In genomic region chr5:157821405-157821804, GRCh38 we compare ENCODE assay signal across 1 cellular context.
TF ChIP-seq lines count a peak whose summit lies in the region.

No MANE protein-coding gene starts in this region.

TF ChIP-seq in K562, 482 proteins besides CTCF, POLR2A, EP300 and RAD21:
- TF ChIP-seq ZNF512 (tag; IDR thresholded peaks at IDR 0.05): no peak
- no peak for TF ChIP-seq ZC3H4 (CRISPR knock-in tag; IDR thresholded peaks at IDR 0.05; ENCODE audit: borderline replicate concordance)
- no peak for TF ChIP-seq ZKSCAN1 (IDR thresholded peaks at IDR 0.05; ENCODE audit: low read depth, low read length)
- no peak for TF ChIP-seq CREB3 (tag; conservative IDR thresholded peaks at IDR 0.05; ENCODE audit: low read depth)
- no peak for TF ChIP-seq RERE (CRISPR knock-in tag; IDR thresholded peaks at IDR 0.05; ENCODE audit: borderline replicate concordance)
- no peak for TF ChIP-seq FOXK2 (conservative IDR thresholded peaks at IDR 0.05 in 1 of 2, IDR thresholded peaks at IDR 0.05 in 1 of 2; ENCODE audit: low read depth in 2 of 2)
- no peak for TF ChIP-seq MBD1 (CRISPR knock-in tag; IDR thresholded peaks at IDR 0.05)
- TF ChIP-seq AFF1 (IDR thresholded peaks at IDR 0.05; ENCODE audit: low read depth in 1 of 2, partially characterized antibody in 2 of 2): no peak
- TF ChIP-seq KDM2B (CRISPR knock-in tag; IDR thresholded peaks at IDR 0.05): no peak
- no peak for TF ChIP-seq TRIM24 (IDR thresholded peaks at IDR 0.05)
- no peak for TF ChIP-seq GATAD2B (IDR thresholded peaks at IDR 0.05; ENCODE audit: borderline replicate concordance)
- no peak for TF ChIP-seq FUS (optimal IDR thresholded peaks at IDR 0.05; ENCODE audit: low read depth, low read length)
- no peak for TF ChIP-seq ZNF175 (CRISPR knock-in tag; IDR thresholded peaks at IDR 0.05; ENCODE audit: low read depth)
- TF ChIP-seq SP1 (CRISPR knock-in tag; IDR thresholded peaks at IDR 0.05): no peak
- TF ChIP-seq HDAC1 (IDR thresholded peaks at IDR 0.05): no peak
- no peak for TF ChIP-seq ZNF197 (CRISPR knock-in tag; IDR thresholded peaks at IDR 0.05; ENCODE audit: low read depth)
- TF ChIP-seq ZNF274 (IDR thresholded peaks at IDR 0.05; ENCODE audit: borderline replicate concordance, low read depth, low read length): no peak
